ENCODE assay signal across 12 cellular contexts in the genomic region with DNA sequence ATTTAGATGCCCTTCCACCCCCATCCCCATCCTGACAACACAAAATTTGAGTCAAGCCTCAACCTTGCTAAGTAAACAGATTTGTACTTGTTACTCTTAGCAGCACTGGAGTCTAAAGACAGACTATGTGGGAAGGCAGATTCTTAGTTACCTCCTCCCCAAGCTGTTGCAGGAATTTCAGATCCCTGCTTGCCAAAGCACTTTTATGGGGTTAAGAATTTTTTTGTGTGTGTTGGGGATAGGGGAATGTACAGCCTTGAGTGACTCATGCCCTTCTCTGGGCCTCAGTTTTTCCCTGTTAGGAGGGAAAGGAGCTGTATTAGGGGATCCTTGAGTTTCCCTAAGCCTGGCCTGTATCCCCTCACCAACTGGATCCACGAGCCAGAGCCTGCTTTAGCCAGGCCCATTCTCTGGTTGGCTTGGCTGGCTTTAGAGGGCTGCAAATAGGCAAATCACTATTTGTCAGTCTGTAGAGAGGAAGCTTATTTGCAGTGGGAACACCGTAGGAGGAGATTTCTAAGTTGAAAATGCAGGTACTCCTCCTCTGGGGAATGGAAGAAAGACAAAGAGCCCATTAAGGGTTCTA. TPM values are rescaled to one million over a fixed set of nuclear protein-coding genes. Genes with fewer than 3 reads are reported as not detected.
DNase-seq lines count a peak whose midpoint lies in the region; ATAC-seq, FAIRE-seq and TF ChIP-seq lines count a peak whose summit lies in the region.
"Had no signal": no experiment of that assay in that cellular context is flagged by ENCODE, and none has a peak within 500 bp of the region (broad histone marks: within the 10 kb centered on the region; RNA-seq: fewer than 3 reads in every experiment).

No MANE protein-coding gene starts in this region.

- peak; percentile 67 for DNase-seq in IMR-90
- peak in 2 of 61 donors; percentile 5 to 16 for DNase-seq in caudate nucleus (lab: John Stamatoyannopoulos, UW)
- no peak for DNase-seq in keratinocyte (ENCODE audit: low read depth, low spot score)
- DNase-seq in transverse colon = no peak
- DNase-seq: activated CD4-positive, alpha-beta T cell treated with anti-CD3 and anti-CD28 coated beads, Interleukin-2, amount 10 ng/mL, durations not matched to agents 24 days and 14 days; activated naive CD4-positive, alpha-beta T cell; upper lobe of left lung had no signal

- no peak for TF ChIP-seq CTCF in IMR-90 (conservative IDR thresholded peaks at IDR 0.05; ENCODE audit: low read depth, low read length)
- TF ChIP-seq CTCF in keratinocyte (optimal IDR thresholded peaks at IDR 0.05 in 1 of 3, IDR thresholded peaks at IDR 0.05 in 1 of 3, conservative IDR thresholded peaks at IDR 0.05 in 1 of 3; ENCODE audit: extremely low read depth in 1 of 3, insufficient read depth in 2 of 3, low read length in 3 of 3) = no peak
- no peak for TF ChIP-seq CTCF in transverse colon (IDR thresholded peaks at IDR 0.05)

- H3K14ac ChIP-seq in IMR-90 (replicated peaks; ENCODE audit: low read depth, low read length) = 0 out of 2 replicates have a peak overlapping the region, but pooled peaks have one; percentile 0

- H3K79me2 ChIP-seq in keratinocyte (ENCODE audit: control insufficient read depth, insufficient read depth, low read length) = no peaks in the 10 kb centered on the region

- no peak for TF ChIP-seq RAD21 in IMR-90 (IDR thresholded peaks at IDR 0.05; ENCODE audit: low read length)

- no peak overlapping the region for H3K23ac ChIP-seq in IMR-90 (ENCODE audit: low read depth, low read length)

- 100% methylated on average over 1 of the region's 2 CpGs; no CpG with 5 or more reads in 1 of the 2 experiments for WGBS in IMR-90 (ENCODE audit: extremely low coverage in 2 of 2, insufficient read length in 1 of 2), 2 experiments
- 68% methylated on average over 2 of the region's 2 CpGs; no CpG with 5 or more reads in 1 of the 2 donors for WGBS in transverse colon (ENCODE audit: low coverage in 1 of 2), 2 donors

- H3K4me3 ChIP-seq in IMR-90 (ENCODE audit: insufficient read depth, low read depth, low read length) (no peak overlapping the region), keratinocyte (ENCODE audit: control insufficient read depth in 2 of 3, extremely low read depth in 1 of 3, insufficient read depth in 2 of 3, low read depth in 1 of 3, low read length in 3 of 3) (peak overlapping the region in 1 of 3 experiments; percentile 8), transverse colon (no peak overlapping the region)
- H3K4me3 ChIP-seq: upper lobe of left lung had no signal

- H3K4me2 ChIP-seq in IMR-90 (ENCODE audit: low read depth, low read length) = peak overlapping the region; percentile 25; the same call in 1 of the 2 replicates
- H3K4me2 ChIP-seq in keratinocyte (ENCODE audit: control insufficient read depth, extremely low read depth, insufficient read depth, low read depth, low read length) = peak overlapping the region; percentile 59

- peak overlapping the region; percentile 49; the same call in 1 of the 2 replicates for H4K5ac ChIP-seq in IMR-90 (ENCODE audit: low read depth, low read length)

- TF ChIP-seq EP300 in transverse colon (IDR thresholded peaks at IDR 0.05; ENCODE audit: low read depth) = no peak

- CTCF ChIA-PET in IMR-90 (lab: Yijun Ruan, JAX) = no interaction called here

- POLR2A ChIA-PET in IMR-90 (lab: Charles Lee; ENCODE audit: unreplicated experiment) = no interaction called here

- peak overlapping the region; percentile 12; the same call in 1 of the 2 replicates for H4K91ac ChIP-seq in IMR-90 (ENCODE audit: insufficient read depth, low read depth, low read length)

- peaks cover 8% of the 10 kb centered on the region; the same call in 1 of the 2 replicates for H3K9me1 ChIP-seq in IMR-90 (ENCODE audit: insufficient read depth, low read length)
- no peaks in the 10 kb centered on the region for H3K9me1 ChIP-seq in keratinocyte (ENCODE audit: control insufficient read depth, extremely low read depth, insufficient read depth, low read length)

- no peaks in the 10 kb centered on the region for H3K36me3 ChIP-seq in IMR-90 (ENCODE audit: control insufficient read depth, insufficient read depth, low read length)
- H3K36me3 ChIP-seq in keratinocyte (ENCODE audit: control insufficient read depth in 2 of 2, extremely low read depth in 1 of 2, insufficient read depth in 2 of 2, low read length in 2 of 2) = no peaks in the 10 kb centered on the region
- H3K36me3 ChIP-seq in transverse colon = no peaks in the 10 kb centered on the region
- H3K36me3 ChIP-seq: upper lobe of left lung had no signal

- H2BK15ac ChIP-seq in IMR-90 (ENCODE audit: low read depth, low read length) = no peak overlapping the region

- no peaks in the 10 kb centered on the region for H3K79me1 ChIP-seq in IMR-90 (ENCODE audit: low read depth in 1 of 2, low read length in 2 of 2)

- peak overlapping the region; percentile 63; the same call in 1 of the 2 replicates for H2BK120ac ChIP-seq in IMR-90 (ENCODE audit: low read depth, low read length)

- no peak for TF ChIP-seq POLR2A in IMR-90 (IDR thresholded peaks at IDR 0.05; ENCODE audit: low read depth, low read length)
- no peak for TF ChIP-seq POLR2A in transverse colon (IDR thresholded peaks at IDR 0.05)

- H3K9ac ChIP-seq in IMR-90 (ENCODE audit: low read depth, low read length) = no peak overlapping the region
- H3K9ac ChIP-seq in keratinocyte (ENCODE audit: control insufficient read depth, extremely low read depth, insufficient read depth, low read length) = peak overlapping the region; percentile 11

- peak overlapping the region; percentile 37 for H2BK20ac ChIP-seq in IMR-90 (ENCODE audit: low read depth, low read length)

- H3K9me3 ChIP-seq in IMR-90 (ENCODE audit: control insufficient read depth, insufficient read depth, low read length) = no peaks in the 10 kb centered on the region
- no peaks in the 10 kb centered on the region for H3K9me3 ChIP-seq in keratinocyte (ENCODE audit: control insufficient read depth, low read depth, low read length)
- no peaks in the 10 kb centered on the region for H3K9me3 ChIP-seq in transverse colon
- H3K9me3 ChIP-seq: upper lobe of left lung had no signal

- no peak overlapping the region for H3K4ac ChIP-seq in IMR-90 (ENCODE audit: low read depth, low read length)

- H4K20me1 ChIP-seq in IMR-90 (ENCODE audit: insufficient read depth, low read length) (no peaks in the 10 kb centered on the region), keratinocyte (ENCODE audit: control insufficient read depth, extremely low read depth, insufficient read depth, low read length) (no peaks in the 10 kb centered on the region)

- peak overlapping the region; percentile 32; the same call in 1 of the 2 replicates for H3K27ac ChIP-seq in IMR-90 (ENCODE audit: insufficient read depth, low read length)
- peak overlapping the region; percentile 44 for H3K27ac ChIP-seq in caudate nucleus (ENCODE audit: low read depth, low read length)
- peak overlapping the region; percentile 38 for H3K27ac ChIP-seq in keratinocyte (ENCODE audit: control insufficient read depth, insufficient read depth, low read length)
- peak overlapping the region in 3 of 4 donors; percentile 28 to 60 (median 31) for H3K27ac ChIP-seq in transverse colon

- H3K18ac ChIP-seq in IMR-90 (ENCODE audit: low read depth, low read length) = peak overlapping the region; percentile 44; the same call in 1 of the 2 replicates

- peak overlapping the region in 1 of 2 experiments; percentile 22; a peak in 2 of 4 replicates for H4K8ac ChIP-seq in IMR-90 (ENCODE audit: low read depth in 2 of 2, low read length in 2 of 2)

- peaks cover 8% of the 10 kb centered on the region for H3K4me1 ChIP-seq in IMR-90 (ENCODE audit: control insufficient read depth, insufficient read depth, low read length)
- H3K4me1 ChIP-seq in keratinocyte (ENCODE audit: control insufficient read depth, extremely low read depth, insufficient read depth, low read length) = peaks cover 44% of the 10 kb centered on the region
- no peaks in the 10 kb centered on the region for H3K4me1 ChIP-seq in transverse colon
- H3K4me1 ChIP-seq: upper lobe of left lung had no signal

- intact Hi-C loops in IMR-90 (cut with micrococcal nuclease) = no loop called here
- intact Hi-C loops in transverse colon (cut with DNase I; ENCODE audit: low total_unique reads) = no loop called here

- BruUV-seq in IMR-90 (replicated peaks; lab: Mats Ljungman, UMichigan) = no TSS peak

- H2AK9ac ChIP-seq in IMR-90 (replicated peaks; ENCODE audit: low read depth, low read length, poor library complexity) = no peak overlapping the region

- dilution Hi-C loops in IMR-90 (cut with HindIII; ENCODE audit: low sequenced_read_pairs, unreplicated experiment) = no loop called here
- dilution Hi-C loops in keratinocyte (cut with MboI; ENCODE audit: extremely low pct_ligation_motif_present, low sequenced_read_pairs) = no loop called here

- H2AK5ac ChIP-seq in IMR-90 (ENCODE audit: low read depth, low read length) = no peak overlapping the region

- ATAC-seq in IMR-90 (ENCODE audit: low read depth) (peak; percentile 90), GM21717 (IDR thresholded peaks at IDR 0.05; ENCODE audit: unreplicated experiment) (no peak), GM18867 (IDR thresholded peaks at IDR 0.05; ENCODE audit: unreplicated experiment) (no peak), HG02759 (IDR thresholded peaks at IDR 0.05; ENCODE audit: unreplicated experiment) (no peak), GM19035 (IDR thresholded peaks at IDR 0.05; ENCODE audit: unreplicated experiment) (no peak)

- H3K56ac ChIP-seq in IMR-90 (ENCODE audit: extremely low read depth, insufficient read depth, low read length) = no peak overlapping the region

- H3K27me3 ChIP-seq in IMR-90 (ENCODE audit: control insufficient read depth, insufficient read depth, low read length) (no peaks in the 10 kb centered on the region), keratinocyte (ENCODE audit: control insufficient read depth, extremely low read depth, insufficient read depth, low read length) (no peaks in the 10 kb centered on the region), transverse colon (no peaks in the 10 kb centered on the region)
- H3K27me3 ChIP-seq: upper lobe of left lung had no signal

- H2AFZ ChIP-seq in IMR-90 (replicated peaks; ENCODE audit: low read length, poor library complexity) (peak overlapping the region; percentile 58), keratinocyte (ENCODE audit: control insufficient read depth, low read length) (peak overlapping the region; percentile 56)

- H2BK5ac ChIP-seq in IMR-90 (ENCODE audit: low read depth, low read length, poor library complexity, severe bottlenecking) = peak overlapping the region; percentile 33

- no peak for FAIRE-seq in keratinocyte (lab: Jason Lieb, UNC)

- in situ Hi-C loops in IMR-90 (cut with MboI; ENCODE audit: low sequenced_read_pairs) (loop anchor here (25.0 kb wide), 1 partner anchor 293 kb away; no protein-coding TSS in a partner anchor), transverse colon (cut with MboI; ENCODE audit: low pct_ligation_motif_present in 1 of 4, low pct_unique_long_range_greater_than_20kb in 1 of 4, low sequenced_read_pairs in 3 of 4) (no loop called here)

RNA-seq across cellular contexts. Expression of a gene that starts 27.7 kb away (rescaled TPM):
- total RNA-seq in IMR-90 (2012; rRNA removed) = not detected in 2 replicates
- polyA plus RNA-seq in IMR-90 (2012; rRNA removed) = not detected in 2 replicates
- not detected in 2 replicates for polyA plus RNA-seq in IMR-90 (2012; cell fraction: cytosol; rRNA removed)
- polyA plus RNA-seq in IMR-90 (2012; cell fraction: nucleus; rRNA removed; ENCODE audit: low replicate concordance) = not detected in 2 replicates
- not detected in 3 replicates for polyA plus RNA-seq in keratinocyte
- not detected for polyA plus RNA-seq in keratinocyte (2011; ENCODE audit: low read depth)
- not detected in 2 replicates for polyA plus RNA-seq in keratinocyte (2011; cell fraction: cytosol; rRNA removed)
- polyA plus RNA-seq in keratinocyte (2011; cell fraction: nucleus; rRNA removed) = not detected in 2 replicates
- not detected in 2 replicates for polyA plus RNA-seq in keratinocyte (2012; ENCODE audit: low replicate concordance)
- polyA minus RNA-seq in keratinocyte = not detected in 3 replicates
- polyA minus RNA-seq in keratinocyte (2011; cell fraction: cytosol; rRNA and poly(A)+ RNA removed) = not detected
- not detected in 2 replicates for polyA minus RNA-seq in keratinocyte (2011; cell fraction: nucleus; rRNA and poly(A)+ RNA removed)
- total RNA-seq in transverse colon = not detected
- total RNA-seq: activated CD4-positive, alpha-beta T cell treated with anti-CD3 and anti-CD28 coated beads, Interleukin-2, amount 10 ng/mL, durations not matched to agents 24 days and 14 days; SK-MEL-5; upper lobe of left lung had no signal

RNA-seq across cellular contexts. Expression of a gene that starts 28.9 kb away (rescaled TPM):
- total RNA-seq in IMR-90 (2012; rRNA removed) (not detected in 2 replicates), transverse colon (not detected)
- polyA plus RNA-seq in IMR-90 (2012; rRNA removed) (not detected in 2 replicates), keratinocyte (not detected in 3 replicates)
- polyA plus RNA-seq in IMR-90 (2012; cell fraction: cytosol; rRNA removed) = not detected in 2 replicates
- not detected in 2 replicates for polyA plus RNA-seq in IMR-90 (2012; cell fraction: nucleus; rRNA removed; ENCODE audit: low replicate concordance)
- not detected for polyA plus RNA-seq in keratinocyte (2011; ENCODE audit: low read depth)
- not detected in 2 replicates for polyA plus RNA-seq in keratinocyte (2011; cell fraction: cytosol; rRNA removed)
- not detected in 2 replicates for polyA plus RNA-seq in keratinocyte (2011; cell fraction: nucleus; rRNA removed)
- polyA plus RNA-seq in keratinocyte (2012; ENCODE audit: low replicate concordance) = not detected in 2 replicates
- not detected in 3 replicates for polyA minus RNA-seq in keratinocyte
- polyA minus RNA-seq in keratinocyte (2011; cell fraction: cytosol; rRNA and poly(A)+ RNA removed) = not detected
- not detected in 2 replicates for polyA minus RNA-seq in keratinocyte (2011; cell fraction: nucleus; rRNA and poly(A)+ RNA removed)
- total RNA-seq: activated CD4-positive, alpha-beta T cell treated with anti-CD3 and anti-CD28 coated beads, Interleukin-2, amount 10 ng/mL, durations not matched to agents 24 days and 14 days; SK-MEL-5; upper lobe of left lung had no signal
